8 cellular contexts compared by ENCODE assay signal in genomic region chr9:33163433-33164137, GRCh38. TPM values are rescaled to one million over a fixed set of nuclear protein-coding genes. Genes with fewer than 3 reads are reported as not detected.
DNase-seq lines count a peak whose midpoint lies in the region; ATAC-seq and TF ChIP-seq lines count a peak whose summit lies in the region.

No MANE protein-coding gene starts in this region.

- no peaks in the 10 kb centered on the region for H3K9me3 Mint-ChIP-seq in activated T-cell treated with anti-CD3 and anti-CD28 coated beads, Interleukin-2, amount 50 U/mL, for 24 hours

- H3K9ac ChIP-seq in adipocyte (ENCODE audit: low read length): peak overlapping the region; percentile 94

- H3K4me3 ChIP-seq in adipocyte (ENCODE audit: low read length) (peak overlapping the region; percentile 89), lung (peak overlapping the region; percentile 9), thoracic aorta (peak overlapping the region; percentile 92), H7 (ENCODE audit: insufficient read depth, low read depth, low read length) (no peak overlapping the region)

- no peak for DNase-seq in activated T-cell treated with anti-CD3 and anti-CD28 coated beads, Interleukin-2, amount 50 U/mL, for 24 hours
- DNase-seq in activated T-cell treated with anti-CD3 and anti-CD28 coated beads, Interleukin-2, amount 50 U/mL, for 48 hours: no peak
- DNase-seq in adipocyte (ENCODE audit: low read depth): no peak
- DNase-seq in lung (ENCODE audit: low spot score): no peak
- DNase-seq in thoracic aorta (ENCODE audit: low spot score): no peak
- no peak for DNase-seq in H7

- peak overlapping the region; percentile 88 for H3K27ac Mint-ChIP-seq in activated T-cell treated with anti-CD3 and anti-CD28 coated beads, Interleukin-2, amount 50 U/mL, for 24 hours

- no peaks in the 10 kb centered on the region for H3K27me3 ChIP-seq in adipocyte (replicated peaks; ENCODE audit: control insufficient read depth, insufficient read depth, low read length)
- no peaks in the 10 kb centered on the region for H3K27me3 ChIP-seq in lung (ENCODE audit: control insufficient read depth, insufficient read depth)
- no peaks in the 10 kb centered on the region for H3K27me3 ChIP-seq in thoracic aorta (replicated peaks; ENCODE audit: insufficient read depth)
- peaks cover 10% of the 10 kb centered on the region for H3K27me3 ChIP-seq in H7 (ENCODE audit: control insufficient read depth, insufficient read depth, low read length)

- peaks cover 81% of the 10 kb centered on the region for H3K4me1 Mint-ChIP-seq in activated T-cell treated with anti-CD3 and anti-CD28 coated beads, Interleukin-2, amount 50 U/mL, for 24 hours (ENCODE audit: low read depth)

- H3K4me3 Mint-ChIP-seq in activated T-cell treated with anti-CD3 and anti-CD28 coated beads, Interleukin-2, amount 50 U/mL, for 24 hours: peak overlapping the region; percentile 91

- no peak for TF ChIP-seq CTCF in lung (IDR thresholded peaks at IDR 0.05; ENCODE audit: control extremely low read depth, extremely low read depth)
- no peak for TF ChIP-seq CTCF in thoracic aorta (IDR thresholded peaks at IDR 0.05)

- peaks cover 73% of the 10 kb centered on the region for H3K4me1 ChIP-seq in adipocyte (ENCODE audit: control insufficient read depth, insufficient read depth, low read length)
- H3K4me1 ChIP-seq in lung (ENCODE audit: control insufficient read depth in 2 of 2, insufficient read depth in 2 of 2, low read length in 2 of 2): peaks cover 43 to 56% of the 10 kb centered on the region in 2 donors
- peaks cover 60 to 75% of the 10 kb centered on the region in 2 donors for H3K4me1 ChIP-seq in thoracic aorta (ENCODE audit: control insufficient read depth in 1 of 2, low read depth in 2 of 2)

- H3K9me3 ChIP-seq in adipocyte (ENCODE audit: control insufficient read depth, low read length) (no peaks in the 10 kb centered on the region), lung (ENCODE audit: control insufficient read depth in 2 of 2, insufficient read depth in 1 of 2, low read length in 1 of 2) (no peaks in the 10 kb centered on the region), thoracic aorta (no peaks in the 10 kb centered on the region)

- peaks cover 24% of the 10 kb centered on the region for H3K36me3 Mint-ChIP-seq in activated T-cell treated with anti-CD3 and anti-CD28 coated beads, Interleukin-2, amount 50 U/mL, for 24 hours (ENCODE audit: low read depth)

- 77 to 92% methylated on average over 8 of the region's 8 CpGs for WGBS in lung, 2 donors

- H3K36me3 ChIP-seq in adipocyte (ENCODE audit: control insufficient read depth, insufficient read depth, low read length, severe bottlenecking): no peaks in the 10 kb centered on the region
- no peaks in the 10 kb centered on the region for H3K36me3 ChIP-seq in lung (ENCODE audit: control insufficient read depth in 2 of 2, insufficient read depth in 2 of 2, low read length in 2 of 2)
- no peaks in the 10 kb centered on the region for H3K36me3 ChIP-seq in thoracic aorta
- H3K36me3 ChIP-seq in H7 (replicated peaks; ENCODE audit: control insufficient read depth, insufficient read depth, low read length): no peaks in the 10 kb centered on the region

- H3K27ac ChIP-seq in lung (ENCODE audit: low read depth in 1 of 2, low read length in 1 of 2) (peak overlapping the region; percentile 79 to 100), thoracic aorta (peak overlapping the region; percentile 92 to 97)

- no peak for ATAC-seq in lung (ENCODE audit: insufficient read depth, low FRiP score)
- no peak for ATAC-seq in thoracic aorta (ENCODE audit: insufficient number of reproducible peaks, low FRiP score, low read depth)
- no peak for ATAC-seq in GM18870 (IDR thresholded peaks at IDR 0.05; ENCODE audit: unreplicated experiment)
- no peak for ATAC-seq in HG03095 (IDR thresholded peaks at IDR 0.05; ENCODE audit: unreplicated experiment)

- no peaks in the 10 kb centered on the region for H3K27me3 Mint-ChIP-seq in activated T-cell treated with anti-CD3 and anti-CD28 coated beads, Interleukin-2, amount 50 U/mL, for 24 hours

RNA-seq across cellular contexts. Expression of gene B4GALT1, which starts 3.6 kb away (rescaled TPM):
- total RNA-seq in lung: 100 to 1,000 TPM in 1 of 2 donors, 10 to 100 TPM in 1; 58.8 to 114 TPM
- 100 to 1,000 TPM in 1 of 2 donors, 10 to 100 TPM in 1; 27.2 to 130 TPM for polyA plus RNA-seq in lung
- total RNA-seq in thoracic aorta: 10 to 100 TPM; 59.4 to 86.6 TPM
- total RNA-seq in H7 (2014; rRNA removed; shearing (Covaris generic)): 5.5 and 6.7 TPM in 2 replicates
